8 cellular contexts compared by ENCODE assay signal in the genomic region with DNA sequence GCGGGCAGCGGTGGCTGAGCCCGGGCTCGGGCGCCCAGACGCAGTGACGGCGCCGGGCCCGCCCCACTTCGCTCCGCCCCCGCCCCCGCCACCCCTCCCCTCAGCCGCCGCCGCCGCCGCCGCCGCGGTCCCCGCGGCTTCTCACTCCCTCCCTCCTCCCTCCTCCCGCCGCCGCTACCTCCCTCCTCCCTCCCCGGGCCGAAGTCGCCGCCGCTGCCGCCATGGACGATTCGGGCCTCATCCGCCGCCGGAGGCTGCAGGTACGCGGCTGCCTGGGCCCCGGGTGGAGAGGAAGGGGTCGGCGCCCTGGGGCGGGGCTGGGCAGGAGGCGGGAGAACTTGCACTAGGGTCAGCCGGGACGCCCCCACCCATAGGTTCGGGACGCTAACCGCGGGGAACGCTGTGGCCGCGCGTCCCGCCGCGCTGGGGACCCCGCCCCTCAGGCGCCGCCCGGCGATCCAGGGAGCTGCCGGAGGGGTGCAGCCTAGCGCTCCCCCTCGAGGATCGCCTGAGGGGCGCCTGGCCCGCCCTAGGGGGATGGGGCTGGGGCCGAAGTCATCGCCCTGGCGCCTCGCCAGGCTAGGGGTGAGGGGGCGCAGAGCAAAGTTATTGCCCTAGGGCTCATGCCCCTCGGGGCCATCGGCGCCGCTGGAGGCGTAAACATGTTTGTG. TPM values are rescaled to one million over a fixed set of nuclear protein-coding genes. Genes with fewer than 3 reads are reported as not detected.
DNase-seq lines count a peak whose midpoint lies in the region; ATAC-seq, FAIRE-seq and TF ChIP-seq lines count a peak whose summit lies in the region.

No MANE protein-coding gene starts in this region.

- H3K36me3 ChIP-seq in PC-3 (ENCODE audit: low read depth, low read length): no peaks in the 10 kb centered on the region
- no peaks in the 10 kb centered on the region for H3K36me3 ChIP-seq in GM12878 (ENCODE audit: control insufficient read depth in 2 of 2, insufficient read depth in 2 of 2, low read length in 1 of 2)
- H3K36me3 ChIP-seq in transverse colon: no peaks in the 10 kb centered on the region

- 23% methylated on average over 13 of the region's 79 CpGs for WGBS in GM12878 (ENCODE audit: insufficient coverage, insufficient replicate concordance, low lambda C conversion rate, missing lambda C conversion rate)
- WGBS in transverse colon (ENCODE audit: low coverage in 1 of 2), 2 donors: 0% methylated on average over 24 of the region's 79 CpGs; no CpG with 5 or more reads in 1 of the 2 donors

- intact Hi-C loops in PC-3 (cut with micrococcal nuclease) (no loop called here), GM12878 (cut with micrococcal nuclease; ENCODE audit: unreplicated experiment) (no loop called here), transverse colon (cut with DNase I; ENCODE audit: low total_unique reads) (no loop called here)

- TF ChIP-seq POLR2A in GM12878 (IDR thresholded peaks at IDR 0.05; ENCODE audit: low read depth, low read length) (no peak), transverse colon (IDR thresholded peaks at IDR 0.05) (no peak)

- no peaks in the 10 kb centered on the region for H4K20me1 ChIP-seq in PC-3 (ENCODE audit: low read length)
- no peaks in the 10 kb centered on the region; the same call in 1 of the 2 replicates for H4K20me1 ChIP-seq in GM12878 (ENCODE audit: control insufficient read depth, insufficient read depth)

- peaks cover 4% of the 10 kb centered on the region for H3F3A ChIP-seq in PC-3 (ENCODE audit: low read length, unreplicated experiment)

- DNase-seq in activated T-cell treated with anti-CD3 and anti-CD28 coated beads for 48 hours (ENCODE audit: low read depth) (peak; percentile 25), activated T-cell treated with anti-CD3 and anti-CD28 coated beads for 4 hours (no peak), PC-3 (peak; percentile 39), GM12878 (ENCODE audit: low read depth, low spot score) (no peak), left kidney (ENCODE audit: low read depth, low spot score) (peak; percentile 38), transverse colon (peak; percentile 19), GF-D8 (lab: John Stamatoyannopoulos, UW) (no peak)

- H3K4me2 ChIP-seq in PC-3 (ENCODE audit: low read length) (peak overlapping the region; percentile 83), GM12878 (ENCODE audit: control insufficient read depth, insufficient read depth) (peak overlapping the region; percentile 86)

- no peak for TF ChIP-seq EP300 in GM12878 (IDR thresholded peaks at IDR 0.05; ENCODE audit: borderline replicate concordance in 1 of 2, control insufficient read depth in 1 of 2, low read depth in 2 of 2, low read length in 2 of 2)
- TF ChIP-seq EP300 in transverse colon (IDR thresholded peaks at IDR 0.05; ENCODE audit: low read depth): no peak

- peak overlapping the region; percentile 68 for H2AFZ ChIP-seq in PC-3 (ENCODE audit: low read length)
- no peak overlapping the region; the same call in 1 of the 2 replicates for H2AFZ ChIP-seq in GM12878 (ENCODE audit: control insufficient read depth, low read depth, low read length)

- H3K27me3 ChIP-seq in PC-3 (ENCODE audit: low read length): peaks cover 11% of the 10 kb centered on the region
- peaks cover 10 to 36% of the 10 kb centered on the region in 2 experiments for H3K27me3 ChIP-seq in GM12878 (replicated peaks in 1 of 2; ENCODE audit: control insufficient read depth in 2 of 2, insufficient read depth in 2 of 2, low read length in 1 of 2)
- H3K27me3 ChIP-seq in transverse colon: peaks cover 97% of the 10 kb centered on the region

- H3K4me1 ChIP-seq in PC-3 (ENCODE audit: insufficient read depth, low read length) (peaks cover 12% of the 10 kb centered on the region), GM12878 (ENCODE audit: control insufficient read depth, insufficient read depth, low read length) (peaks cover 4% of the 10 kb centered on the region; the same call in 1 of the 2 replicates), transverse colon (peaks cover 17 to 33% (median 27%) of the 10 kb centered on the region in 4 donors)

- TF ChIP-seq CTCF in PC-3 (conservative IDR thresholded peaks at IDR 0.05; ENCODE audit: low read depth, low read length) (no peak), GM12878 (IDR thresholded peaks at IDR 0.05 in 2 of 3, conservative IDR thresholded peaks at IDR 0.05 in 1 of 3; ENCODE audit: control insufficient read depth in 2 of 3, extremely low read depth in 1 of 3, insufficient read depth in 1 of 3, low read depth in 3 of 3, low read length in 3 of 3) (no peak), transverse colon (IDR thresholded peaks at IDR 0.05) (no peak)

- no peak overlapping the region for H3K9ac ChIP-seq in PC-3 (ENCODE audit: low read length)
- no peak overlapping the region for H3K9ac ChIP-seq in GM12878 (ENCODE audit: control insufficient read depth, insufficient read depth, low read length)

- no peak overlapping the region for H3K27ac ChIP-seq in PC-3 (ENCODE audit: low read length)
- H3K27ac ChIP-seq in GM12878 (ENCODE audit: control insufficient read depth, insufficient read depth): no peak overlapping the region
- no peak overlapping the region for H3K27ac ChIP-seq in transverse colon

- H3K9me3 ChIP-seq in PC-3 (ENCODE audit: low read length) (no peaks in the 10 kb centered on the region), GM12878 (replicated peaks; ENCODE audit: control insufficient read depth, insufficient read depth, low read length) (no peaks in the 10 kb centered on the region; the same call in none of the 3 replicates), transverse colon (no peaks in the 10 kb centered on the region)

- in situ Hi-C loops in GM12878 (cut with MboI): no loop called here
- in situ Hi-C loops in transverse colon (cut with MboI; ENCODE audit: low pct_ligation_motif_present in 1 of 4, low pct_unique_long_range_greater_than_20kb in 1 of 4, low sequenced_read_pairs in 3 of 4): no loop called here

- CTCF ChIA-PET in PC-3 (lab: Charles Lee): no interaction called here
- CTCF ChIA-PET in GM12878 (lab: Yijun Ruan, JAX): interaction anchor here (0.8 to 2.1 kb wide), 5 partner anchors 13 to 73 kb away, joined by 3 to 4 read pairs (median 3); no protein-coding TSS in a partner anchor

- SMC1A ChIA-PET in GM12878 (lab: Charles Lee; ENCODE audit: uncharacterized antibody, unreplicated experiment): no interaction called here

- no peaks in the 10 kb centered on the region for H3K79me2 ChIP-seq in PC-3 (ENCODE audit: low read length)
- H3K79me2 ChIP-seq in GM12878 (ENCODE audit: control insufficient read depth, insufficient read depth, low read length): no peaks in the 10 kb centered on the region

- no peaks in the 10 kb centered on the region for H3K9me2 ChIP-seq in PC-3 (replicated peaks; ENCODE audit: low read length)

- no TSS peak for BruUV-seq in PC-3 (replicated peaks; lab: Mats Ljungman, UMichigan)
- no TSS peak for BruUV-seq in GM12878 (replicated peaks; lab: Mats Ljungman, UMichigan)

- RAD21 ChIA-PET in GM12878 (lab: Charles Lee; ENCODE audit: unreplicated experiment): no interaction called here

- TF ChIP-seq RAD21 in GM12878 (IDR thresholded peaks at IDR 0.05; ENCODE audit: insufficient read depth, low read depth, low read length): no peak

- no peak for FAIRE-seq in GM12878 (lab: Jason Lieb, UNC)

- H3K4me3 ChIP-seq in PC-3 (ENCODE audit: low read length): peak overlapping the region; percentile 71
- peak overlapping the region; percentile 41; the same call in 1 of the 2 replicates for H3K4me3 ChIP-seq in GM12878
- H3K4me3 ChIP-seq in transverse colon: peak overlapping the region; percentile 10 to 56 (median 28)

- POLR2A ChIA-PET in PC-3 (lab: Charles Lee; ENCODE audit: unreplicated experiment): no interaction called here
- POLR2A ChIA-PET in GM12878 (lab: Charles Lee): no interaction called here

- ATAC-seq in PC-3 (peak; percentile 7; the same call in 1 of the 2 replicates), GM12878 (peak; percentile 12; the same call in 2 of the 3 replicates), GM21825 (IDR thresholded peaks at IDR 0.05; ENCODE audit: unreplicated experiment) (no peak)

RNA-seq across cellular contexts. Expression of a gene that starts 0.5 kb away (rescaled TPM):
- total RNA-seq in PC-3 (2014; rRNA removed) (0.81 and 3.7 TPM in 2 replicates), GM12878 (2014; rRNA removed) (0.45 and 0.87 TPM in 2 replicates), GM12878 (2014; rRNA removed; fragmentation: Illumina TruSeq; extraction: Trizol) (not detected in 2 replicates), GM12878 (2021) (not detected in 2 replicates), transverse colon (not detected)
- total RNA-seq in GM12878 (2013; cell fraction: nucleolus; rRNA removed): not detected in 2 replicates
- not detected for polyA plus RNA-seq in GM12878 (2011; ENCODE audit: low read depth)
- polyA plus RNA-seq in GM12878 (2011; rRNA removed) (not detected in 2 replicates), GM12878 (2014; fragmentation: Illumina TruSeq; extraction: Trizol) (not detected in 2 replicates), GM12878 (2014; fragmentation: Nextera tagmentation; extraction: Ambion mirVana) (not detected), GM12878 (2014; rRNA removed) (not detected in 2 replicates), GM12878 (2016; fragmentation: Nextera tagmentation; extraction: Ambion mirVana) (not detected)
- not detected in 2 replicates for polyA plus RNA-seq in GM12878 (2011; cell fraction: cytosol; rRNA removed)
- not detected in 2 replicates for polyA plus RNA-seq in GM12878 (2011; cell fraction: nucleus; rRNA removed)
- not detected in 2 replicates for polyA plus RNA-seq in GM12878 (2012)
- polyA minus RNA-seq in GM12878 (2011; rRNA and poly(A)+ RNA removed): not detected in 2 replicates
- polyA minus RNA-seq in GM12878 (2011; cell fraction: cytosol; rRNA and poly(A)+ RNA removed): not detected in 2 replicates
- polyA minus RNA-seq in GM12878 (2011; cell fraction: nucleus; rRNA and poly(A)+ RNA removed): not detected in 2 replicates

RNA-seq across cellular contexts. Expression of a gene that starts 4.4 kb away (rescaled TPM):
- total RNA-seq in PC-3 (2014; rRNA removed) (7.7 and 11.2 TPM in 2 replicates), GM12878 (2014; rRNA removed) (0.11 and 0.79 TPM in 2 replicates), GM12878 (2014; rRNA removed; fragmentation: Illumina TruSeq; extraction: Trizol) (0.18 and 0.23 TPM in 2 replicates), GM12878 (2021) (0.44 and 0.85 TPM in 2 replicates), transverse colon (1 to 10 TPM in 1 of 4 donors, under 1 TPM in 2, not detected in 1; 0.64 to 2.4 (median 0.82) TPM)
- 4.0 and 4.9 TPM in 2 replicates for total RNA-seq in GM12878 (2013; cell fraction: nucleolus; rRNA removed)
- polyA plus RNA-seq in GM12878 (2011; ENCODE audit: low read depth): 0.73 TPM
- polyA plus RNA-seq in GM12878 (2011; rRNA removed) (0.10 and 0.57 TPM in 2 replicates), GM12878 (2014; fragmentation: Illumina TruSeq; extraction: Trizol) (0.38 TPM in 1 of 2 replicates, not detected in the other), GM12878 (2014; fragmentation: Nextera tagmentation; extraction: Ambion mirVana) (under 1 TPM in 1 of 2 experiments, not detected in 1; 0.08 TPM), GM12878 (2014; rRNA removed) (0.68 and 1.3 TPM in 2 replicates), GM12878 (2016; fragmentation: Nextera tagmentation; extraction: Ambion mirVana) (under 1 TPM; 0.33 to 0.54 TPM)
- 0.10 and 0.15 TPM in 2 replicates for polyA plus RNA-seq in GM12878 (2011; cell fraction: cytosol; rRNA removed)
- 0.54 and 1.0 TPM in 2 replicates for polyA plus RNA-seq in GM12878 (2011; cell fraction: nucleus; rRNA removed)
- 1.1 TPM in 2 replicates for polyA plus RNA-seq in GM12878 (2012)
- polyA minus RNA-seq in GM12878 (2011; rRNA and poly(A)+ RNA removed): 0.41 TPM in 1 of 2 replicates, not detected in the other
- not detected in 2 replicates for polyA minus RNA-seq in GM12878 (2011; cell fraction: cytosol; rRNA and poly(A)+ RNA removed)
- polyA minus RNA-seq in GM12878 (2011; cell fraction: nucleus; rRNA and poly(A)+ RNA removed): 0.60 TPM in 1 of 2 replicates, not detected in the other

RNA-seq across cellular contexts. Expression of a gene that starts 27.5 kb away (rescaled TPM):
- total RNA-seq in PC-3 (2014; rRNA removed): 118 and 120 TPM in 2 replicates
- total RNA-seq in GM12878 (2013; cell fraction: nucleolus; rRNA removed): 11.0 and 13.0 TPM in 2 replicates
- total RNA-seq in GM12878 (2014; rRNA removed): 41.7 and 46.9 TPM in 2 replicates
- 35.2 and 39.6 TPM in 2 replicates for total RNA-seq in GM12878 (2014; rRNA removed; fragmentation: Illumina TruSeq; extraction: Trizol)
- 41.2 and 43.8 TPM in 2 replicates for total RNA-seq in GM12878 (2021)
- polyA plus RNA-seq in GM12878 (2011; ENCODE audit: low read depth): 10.0 TPM
- 20.3 and 35.4 TPM in 2 replicates for polyA plus RNA-seq in GM12878 (2011; rRNA removed)
- 72.8 and 73.4 TPM in 2 replicates for polyA plus RNA-seq in GM12878 (2011; cell fraction: cytosol; rRNA removed)
- polyA plus RNA-seq in GM12878 (2011; cell fraction: nucleus; rRNA removed): 36.7 and 45.4 TPM in 2 replicates
- 24.3 and 28.4 TPM in 2 replicates for polyA plus RNA-seq in GM12878 (2012)
- 10.4 and 30.7 TPM in 2 replicates for polyA plus RNA-seq in GM12878 (2014; fragmentation: Illumina TruSeq; extraction: Trizol)
- 10 to 100 TPM; 17.4 to 19.1 TPM for polyA plus RNA-seq in GM12878 (2014; fragmentation: Nextera tagmentation; extraction: Ambion mirVana)
- 54.4 and 65.3 TPM in 2 replicates for polyA plus RNA-seq in GM12878 (2014; rRNA removed)
- polyA plus RNA-seq in GM12878 (2016; fragmentation: Nextera tagmentation; extraction: Ambion mirVana): 100 to 1,000 TPM in 1 of 2 experiments, 10 to 100 TPM in 1; 95.0 to 103 TPM
- 43.2 and 60.1 TPM in 2 replicates for polyA minus RNA-seq in GM12878 (2011; rRNA and poly(A)+ RNA removed)
- polyA minus RNA-seq in GM12878 (2011; cell fraction: cytosol; rRNA and poly(A)+ RNA removed): 21.4 and 24.6 TPM in 2 replicates
- 9.1 and 17.9 TPM in 2 replicates for polyA minus RNA-seq in GM12878 (2011; cell fraction: nucleus; rRNA and poly(A)+ RNA removed)
- 10 to 100 TPM in 1 of 4 donors, 1 to 10 TPM in 2, not detected in 1; 2.7 to 17.5 (median 4.0) TPM for total RNA-seq in transverse colon

RNA-seq across cellular contexts. Expression of a gene that starts 32.0 kb away (rescaled TPM):
- total RNA-seq in PC-3 (2014; rRNA removed) (not detected in 2 replicates), GM12878 (2014; rRNA removed) (not detected in 2 replicates), GM12878 (2014; rRNA removed; fragmentation: Illumina TruSeq; extraction: Trizol) (0.69 TPM in 1 of 2 replicates, not detected in the other), GM12878 (2021) (25.1 and 30.0 TPM in 2 replicates), transverse colon (1 to 10 TPM in 1 of 4 donors, not detected in 3; 1.6 TPM)
- not detected in 2 replicates for total RNA-seq in GM12878 (2013; cell fraction: nucleolus; rRNA removed)
- polyA plus RNA-seq in GM12878 (2011; ENCODE audit: low read depth): 3.9 TPM
- polyA plus RNA-seq in GM12878 (2011; rRNA removed) (5.6 and 8.8 TPM in 2 replicates), GM12878 (2014; fragmentation: Illumina TruSeq; extraction: Trizol) (10.9 and 12.5 TPM in 2 replicates), GM12878 (2014; fragmentation: Nextera tagmentation; extraction: Ambion mirVana) (10 to 100 TPM; 10.5 to 30.6 TPM), GM12878 (2014; rRNA removed) (0.11 and 0.24 TPM in 2 replicates), GM12878 (2016; fragmentation: Nextera tagmentation; extraction: Ambion mirVana) (10 to 100 TPM; 30.6 to 32.3 TPM)
- 0.33 and 0.57 TPM in 2 replicates for polyA plus RNA-seq in GM12878 (2011; cell fraction: cytosol; rRNA removed)
- 0.19 TPM in 1 of 2 replicates, not detected in the other for polyA plus RNA-seq in GM12878 (2011; cell fraction: nucleus; rRNA removed)
- polyA plus RNA-seq in GM12878 (2012): 7.8 and 13.1 TPM in 2 replicates
- polyA minus RNA-seq in GM12878 (2011; rRNA and poly(A)+ RNA removed): 1.5 TPM in 1 of 2 replicates, not detected in the other
- polyA minus RNA-seq in GM12878 (2011; cell fraction: cytosol; rRNA and poly(A)+ RNA removed): not detected in 2 replicates
- not detected in 2 replicates for polyA minus RNA-seq in GM12878 (2011; cell fraction: nucleus; rRNA and poly(A)+ RNA removed)

RNA-seq across cellular contexts. Expression of a gene that starts 32.3 kb away (rescaled TPM):
- 729 and 746 TPM in 2 replicates for total RNA-seq in PC-3 (2014; rRNA removed)
- total RNA-seq in GM12878 (2013; cell fraction: nucleolus; rRNA removed): 52.5 and 53.2 TPM in 2 replicates
- total RNA-seq in GM12878 (2014; rRNA removed): 367 and 392 TPM in 2 replicates
- 230 and 258 TPM in 2 replicates for total RNA-seq in GM12878 (2014; rRNA removed; fragmentation: Illumina TruSeq; extraction: Trizol)
- total RNA-seq in GM12878 (2021): 274 and 279 TPM in 2 replicates
- 150 TPM for polyA plus RNA-seq in GM12878 (2011; ENCODE audit: low read depth)
- polyA plus RNA-seq in GM12878 (2011; rRNA removed): 45.7 and 93.0 TPM in 2 replicates
- polyA plus RNA-seq in GM12878 (2011; cell fraction: cytosol; rRNA removed): 234 and 251 TPM in 2 replicates
- polyA plus RNA-seq in GM12878 (2011; cell fraction: nucleus; rRNA removed): 136 and 184 TPM in 2 replicates
- polyA plus RNA-seq in GM12878 (2012): 214 and 229 TPM in 2 replicates
- 110 and 338 TPM in 2 replicates for polyA plus RNA-seq in GM12878 (2014; fragmentation: Illumina TruSeq; extraction: Trizol)
- polyA plus RNA-seq in GM12878 (2014; fragmentation: Nextera tagmentation; extraction: Ambion mirVana): 100 to 1,000 TPM; 670 to 812 TPM
- 327 and 338 TPM in 2 replicates for polyA plus RNA-seq in GM12878 (2014; rRNA removed)
- 100 to 1,000 TPM; 349 to 384 TPM for polyA plus RNA-seq in GM12878 (2016; fragmentation: Nextera tagmentation; extraction: Ambion mirVana)
- 69.4 and 109 TPM in 2 replicates for polyA minus RNA-seq in GM12878 (2011; rRNA and poly(A)+ RNA removed)
- 53.4 and 56.9 TPM in 2 replicates for polyA minus RNA-seq in GM12878 (2011; cell fraction: cytosol; rRNA and poly(A)+ RNA removed)
- polyA minus RNA-seq in GM12878 (2011; cell fraction: nucleus; rRNA and poly(A)+ RNA removed): 26.4 and 43.7 TPM in 2 replicates
- total RNA-seq in transverse colon: 100 to 1,000 TPM; 172 to 357 (median 198) TPM

Comparison
In these comparisons a context has a peak if more than half of its experiments do, and no peak if none do; other contexts are left out.
1. DNase-seq: peak in activated T-cell treated with anti-CD3 and anti-CD28 coated beads for 48 hours (single experiment), PC-3 (single experiment), left kidney (single experiment) and transverse colon (single experiment); none in activated T-cell treated with anti-CD3 and anti-CD28 coated beads for 4 hours (single experiment), GM12878 (single experiment) and GF-D8 (single experiment).
2. Peak in every context shown above with its lines, with median percentiles within 50 percentile points of each other: H3K4me3 ChIP-seq.